25 cellular contexts compared by ENCODE assay signal in genomic region chr16:86879268-86879667, GRCh38.
"Had no signal": no experiment of that assay in that cellular context is flagged by ENCODE, and none has a peak within 500 bp of the region (broad histone marks: within the 10 kb centered on the region; RNA-seq: fewer than 3 reads in every experiment).

No MANE protein-coding gene starts in this region.

- H3K27ac ChIP-seq: colonic mucosa, esophagus muscularis mucosa, foreskin keratinocyte, gastroesophageal sphincter, heart left ventricle, hepatocyte, left lung, parathyroid adenoma, right atrium auricular region, suprapubic skin, transverse colon, vagina had no signal

- H3K27me3 ChIP-seq: colonic mucosa, foreskin keratinocyte, right atrium auricular region, vagina had no signal

- H3K9ac ChIP-seq: parathyroid adenoma had no signal

- H3K4me2 ChIP-seq: hepatocyte, smooth muscle cell had no signal

- H3K36me3 ChIP-seq: colonic mucosa, esophagus muscularis mucosa, gastroesophageal sphincter, heart left ventricle, left lung, right atrium auricular region, suprapubic skin, transverse colon, vagina had no signal

- H3K9me3 ChIP-seq: colonic mucosa, esophagus muscularis mucosa, gastroesophageal sphincter, heart left ventricle, left lung, right atrium auricular region, suprapubic skin, transverse colon, vagina had no signal

- H3K4me1 ChIP-seq: colonic mucosa, foreskin keratinocyte, left lung, suprapubic skin, transverse colon had no signal

- H3K4me3 ChIP-seq: colonic mucosa, esophagus muscularis mucosa, gastroesophageal sphincter, heart left ventricle, hepatocyte, left lung, right atrium auricular region, smooth muscle cell, suprapubic skin, transverse colon, vagina had no signal

- DNase-seq: colonic mucosa; effector CD8-positive, alpha-beta T cell; endodermal cell; foreskin keratinocyte; heart left ventricle; left cardiac atrium; left lung; mesendoderm; naive thymus-derived CD8-positive, alpha-beta T cell; stimulated activated CD4-positive, alpha-beta T cell treated with anti-CD3 and anti-CD28 coated beads, Interleukin-12 subunit alpha, Interleukin-12 subunit beta, amount 100 ng/mL, for 4 hours; stimulated activated CD4-positive, alpha-beta T cell treated with anti-CD3 and anti-CD28 coated beads, Interleukin-1b, Interleukin-23, amount 100 ng/mL, for 48 hours; stimulated activated CD4-positive, alpha-beta T cell treated with anti-CD3 and anti-CD28 coated beads, Interleukin-4, amount 100 ng/mL, for 1 hour; stimulated activated CD8-positive, alpha-beta memory T cell treated with anti-CD3 and anti-CD28 coated beads, Interleukin-4, amount 100 ng/mL, for 48 hours; stimulated activated naive CD4-positive, alpha-beta T cell; stimulated activated naive CD8-positive, alpha-beta T cell treated with anti-CD3 and anti-CD28 coated beads, Interleukin-15, amount 100 ng/mL, for 72 hours; transverse colon had no signal

- H2AFZ ChIP-seq: hepatocyte, parathyroid adenoma had no signal

- ATAC-seq: foreskin keratinocyte; gastroesophageal sphincter; heart left ventricle; left cardiac atrium; left lung; naive thymus-derived CD8-positive, alpha-beta T cell; sciatic nerve; stimulated activated naive CD8-positive, alpha-beta T cell treated with anti-CD3 and anti-CD28 coated beads, Interleukin-15, amount 100 ng/mL, for 72 hours had no signal
